ENCODE assay signal across 8 cellular contexts in genomic region chr6:165308926-165309731, GRCh38. TPM values are rescaled to one million over a fixed set of nuclear protein-coding genes. Genes with fewer than 3 reads are reported as not detected.
DNase-seq lines count a peak whose midpoint lies in the region; ATAC-seq and TF ChIP-seq lines count a peak whose summit lies in the region.

Gene C6orf118, minus strand, starts transcription at chr6:165309605. Its CDS starts 19 bp downstream, at chr6:165309586.

- TF ChIP-seq POLR2A in heart left ventricle (IDR thresholded peaks at IDR 0.05) (no peak), ovary (IDR thresholded peaks at IDR 0.05) (no peak)

- H3K27me3 ChIP-seq in WERI-Rb-1 (ENCODE audit: insufficient read depth, low read depth, severe bottlenecking) (peaks cover 4% of the 10 kb centered on the region), heart left ventricle (no peaks in the 10 kb centered on the region), ovary (no peaks in the 10 kb centered on the region)

- in situ Hi-C loops in ACHN (cut with HindIII; ENCODE audit: low pct_ligation_motif_present, low pct_unique_long_range_greater_than_20kb, low sequenced_read_pairs) (no loop called here), KBM-7 (cut with MboI; ENCODE audit: low pct_unique_long_range_greater_than_20kb, low sequenced_read_pairs) (no loop called here)

- 8 to 9% (median 9%) methylated on average over 35 of the region's 35 CpGs for WGBS in heart left ventricle, 4 donors
- 2 to 3% (median 2%) methylated on average over 35 of the region's 35 CpGs for WGBS in ovary, 3 donors

- no peak for TF ChIP-seq EP300 in ovary (IDR thresholded peaks at IDR 0.05)

- intact Hi-C loops in heart left ventricle (cut with DNase I), result no loop called here
- intact Hi-C loops in ovary (cut with DNase I), result no loop called here

- H3K36me3 ChIP-seq in WERI-Rb-1, result no peaks in the 10 kb centered on the region
- H3K36me3 ChIP-seq in heart left ventricle, result no peaks in the 10 kb centered on the region
- H3K36me3 ChIP-seq in ovary, result no peaks in the 10 kb centered on the region

- H3K4me3 ChIP-seq in WERI-Rb-1 (ENCODE audit: low read depth, low read length), result peak within 1 kb of the TSS; percentile 39
- peak within 1 kb of the TSS; percentile 14 to 59 (median 46) for H3K4me3 ChIP-seq in heart left ventricle
- peak within 1 kb of the TSS; percentile 34 for H3K4me3 ChIP-seq in ovary

- H3K27ac ChIP-seq in WERI-Rb-1, result no peak within 1 kb of the TSS
- no peak within 1 kb of the TSS for H3K27ac ChIP-seq in heart left ventricle
- no peak within 1 kb of the TSS for H3K27ac ChIP-seq in ovary

- peaks cover 0 to 13% (median 3%) of the 10 kb centered on the region in 12 donors for H3K4me1 ChIP-seq in heart left ventricle
- no peaks in the 10 kb centered on the region for H3K4me1 ChIP-seq in ovary (ENCODE audit: insufficient read depth)

- DNase-seq in ACHN (peak; percentile 78), KBM-7 (peak; percentile 77), WERI-Rb-1 (peak; percentile 79), heart left ventricle (peak in 4 of 5 donors; percentile 56 to 63 (median 60)), ovary (peak; percentile 28 to 76 (median 51)), HuH-7.5 (ENCODE audit: low spot score) (no peak)

- no peaks in the 10 kb centered on the region for H3K9me3 ChIP-seq in WERI-Rb-1 (ENCODE audit: severe bottlenecking)
- H3K9me3 ChIP-seq in heart left ventricle, result no peaks in the 10 kb centered on the region
- H3K9me3 ChIP-seq in ovary, result no peaks in the 10 kb centered on the region

- no peak for TF ChIP-seq CTCF in WERI-Rb-1 (IDR thresholded peaks at IDR 0.05; ENCODE audit: low read depth, low read length)
- TF ChIP-seq CTCF in heart left ventricle (IDR thresholded peaks at IDR 0.05), result no peak
- TF ChIP-seq CTCF in ovary (IDR thresholded peaks at IDR 0.05), result no peak

- peak; percentile 84 to 97 (median 89) for ATAC-seq in heart left ventricle
- ATAC-seq in GM19023 (IDR thresholded peaks at IDR 0.05; ENCODE audit: unreplicated experiment), result no peak
- ATAC-seq in GM18873 (IDR thresholded peaks at IDR 0.05; ENCODE audit: low FRiP score, unreplicated experiment), result no peak

RNA-seq across cellular contexts. Expression of gene C6orf118, which starts in this region (rescaled TPM):
- total RNA-seq in heart left ventricle (not detected), ovary (10 to 100 TPM in 1 of 7 donors, 1 to 10 TPM in 2, under 1 TPM in 2, not detected in 2; 0.57 to 28.6 (median 1.5) TPM)
- polyA plus RNA-seq in heart left ventricle (not detected), ovary (under 1 TPM in 1 of 2 donors, not detected in 1; 0.06 TPM)

Comparison
In these comparisons a context has a peak if more than half of its experiments do, and no peak if none do; other contexts are left out.
1. Peak in DNase-seq, ATAC-seq and H3K4me3 ChIP-seq in heart left ventricle; RNA of the gene not detected or under 1 TPM.